In genomic region chr16:67173323-67173722, GRCh38 we compare ENCODE assay signal across 7 cellular contexts. TPM values are rescaled to one million over a fixed set of nuclear protein-coding genes. Genes with fewer than 3 reads are reported as not detected.
DNase-seq lines count a peak whose midpoint lies in the region; FAIRE-seq and TF ChIP-seq lines count a peak whose summit lies in the region.

No MANE protein-coding gene starts in this region.

- WGBS in stomach, 5 donors: 78 to 94% (median 86%) methylated on average over 1 of the region's 1 CpG

- DNase-seq in activated T-helper 1 cell treated with anti-CD3 and anti-CD28 coated beads, Interleukin-12 subunit alpha, Interleukin-12 subunit beta, Interleukin-2, Interleukin-4 antibody, amounts not matched to agents 30 ng/mL and 10 ng/mL and 1 ng/mL, durations not matched to agents 14 hours and 24 hours and 36 hours (ENCODE audit: low spot score): no peak
- DNase-seq in keratinocyte (ENCODE audit: low read depth, low spot score) (no peak), stomach (no peak), NOMO-1 (lab: John Stamatoyannopoulos, UW; ENCODE audit: unreplicated experiment in 2 of 2) (no peak), posterior vena cava (ENCODE audit: low spot score) (no peak), NCI-H128 (lab: John Stamatoyannopoulos, UW; ENCODE audit: unreplicated experiment) (no peak)

- peaks cover 24% of the 10 kb centered on the region for H3K36me3 Mint-ChIP-seq in activated T-helper 1 cell treated with anti-CD3 and anti-CD28 coated beads, Interleukin-12 subunit alpha, Interleukin-12 subunit beta, Interleukin-2, Interleukin-4 antibody, amounts not matched to agents 30 ng/mL and 10 ng/mL and 1 ng/mL, durations not matched to agents 14 hours and 24 hours and 36 hours (ENCODE audit: low read depth)

- H3K9me3 Mint-ChIP-seq in activated T-helper 1 cell treated with anti-CD3 and anti-CD28 coated beads, Interleukin-12 subunit alpha, Interleukin-12 subunit beta, Interleukin-2, Interleukin-4 antibody, amounts not matched to agents 30 ng/mL and 10 ng/mL and 1 ng/mL, durations not matched to agents 14 hours and 24 hours and 36 hours: no peaks in the 10 kb centered on the region

- no peaks in the 10 kb centered on the region for H3K9me1 ChIP-seq in keratinocyte (ENCODE audit: control insufficient read depth, extremely low read depth, insufficient read depth, low read length)

- peaks cover 77% of the 10 kb centered on the region for H3K4me1 Mint-ChIP-seq in activated T-helper 1 cell treated with anti-CD3 and anti-CD28 coated beads, Interleukin-12 subunit alpha, Interleukin-12 subunit beta, Interleukin-2, Interleukin-4 antibody, amounts not matched to agents 30 ng/mL and 10 ng/mL and 1 ng/mL, durations not matched to agents 14 hours and 24 hours and 36 hours (ENCODE audit: low read depth)

- H3K27me3 ChIP-seq in HUES48 (ENCODE audit: control insufficient read depth, insufficient read depth, low read length): peaks cover 91% of the 10 kb centered on the region
- no peaks in the 10 kb centered on the region for H3K27me3 ChIP-seq in keratinocyte (ENCODE audit: control insufficient read depth, extremely low read depth, insufficient read depth, low read length)
- H3K27me3 ChIP-seq in stomach: peaks cover 0 to 38% (median 0%) of the 10 kb centered on the region in 3 donors

- peak overlapping the region; percentile 95 for H3K27ac Mint-ChIP-seq in activated T-helper 1 cell treated with anti-CD3 and anti-CD28 coated beads, Interleukin-12 subunit alpha, Interleukin-12 subunit beta, Interleukin-2, Interleukin-4 antibody, amounts not matched to agents 30 ng/mL and 10 ng/mL and 1 ng/mL, durations not matched to agents 14 hours and 24 hours and 36 hours

- peak overlapping the region; percentile 90 for H3K4me2 ChIP-seq in keratinocyte (ENCODE audit: control insufficient read depth, extremely low read depth, insufficient read depth, low read depth, low read length)

- H3K36me3 ChIP-seq in HUES48 (ENCODE audit: control insufficient read depth, insufficient read depth, low read length) (no peaks in the 10 kb centered on the region), keratinocyte (ENCODE audit: control insufficient read depth in 2 of 2, extremely low read depth in 1 of 2, insufficient read depth in 2 of 2, low read length in 2 of 2) (no peaks in the 10 kb centered on the region), stomach (peaks cover 0 to 7% (median 1%) of the 10 kb centered on the region in 4 donors)

- H4K20me1 ChIP-seq in keratinocyte (ENCODE audit: control insufficient read depth, extremely low read depth, insufficient read depth, low read length): no peaks in the 10 kb centered on the region

- no peaks in the 10 kb centered on the region for H3K27me3 Mint-ChIP-seq in activated T-helper 1 cell treated with anti-CD3 and anti-CD28 coated beads, Interleukin-12 subunit alpha, Interleukin-12 subunit beta, Interleukin-2, Interleukin-4 antibody, amounts not matched to agents 30 ng/mL and 10 ng/mL and 1 ng/mL, durations not matched to agents 14 hours and 24 hours and 36 hours (ENCODE audit: insufficient read depth)

- H3K4me3 ChIP-seq in HUES48 (ENCODE audit: low read depth, low read length) (peak overlapping the region; percentile 60), keratinocyte (ENCODE audit: control insufficient read depth in 2 of 3, extremely low read depth in 1 of 3, insufficient read depth in 2 of 3, low read depth in 1 of 3, low read length in 3 of 3) (peak overlapping the region; percentile 43 to 66 (median 55)), stomach (peak overlapping the region; percentile 43 to 52 (median 49))

- no peak for TF ChIP-seq EP300 in stomach (IDR thresholded peaks at IDR 0.05)

- no peak for TF ChIP-seq CTCF in keratinocyte (optimal IDR thresholded peaks at IDR 0.05 in 1 of 3, IDR thresholded peaks at IDR 0.05 in 1 of 3, conservative IDR thresholded peaks at IDR 0.05 in 1 of 3; ENCODE audit: extremely low read depth in 1 of 3, insufficient read depth in 2 of 3, low read length in 3 of 3)
- TF ChIP-seq CTCF in stomach (IDR thresholded peaks at IDR 0.05): no peak

- dilution Hi-C loops in keratinocyte (cut with MboI; ENCODE audit: extremely low pct_ligation_motif_present, low sequenced_read_pairs): no loop called here

- no peak for FAIRE-seq in keratinocyte (lab: Jason Lieb, UNC)

- intact Hi-C loops in activated T-helper 1 cell treated with anti-CD3 and anti-CD28 coated beads, Interleukin-12 subunit alpha, Interleukin-12 subunit beta, Interleukin-2, Interleukin-4 antibody, amounts not matched to agents 30 ng/mL and 10 ng/mL and 1 ng/mL, durations not matched to agents 14 hours and 24 hours and 36 hours (cut with micrococcal nuclease): no loop called here
- intact Hi-C loops in stomach (cut with DNase I; ENCODE audit: low total_unique reads) (no loop called here), posterior vena cava (cut with DNase I) (no loop called here)

- TF ChIP-seq POLR2A in stomach (IDR thresholded peaks at IDR 0.05): no peak

- no peak overlapping the region for H3K27ac ChIP-seq in HUES48 (ENCODE audit: low read depth, low read length)
- no peak overlapping the region for H3K27ac ChIP-seq in keratinocyte (ENCODE audit: control insufficient read depth, insufficient read depth, low read length)
- peak overlapping the region; percentile 63 to 92 (median 89) for H3K27ac ChIP-seq in stomach

- no peak overlapping the region for H3K9ac ChIP-seq in HUES48 (ENCODE audit: low read depth, low read length)
- peak overlapping the region; percentile 66 for H3K9ac ChIP-seq in keratinocyte (ENCODE audit: control insufficient read depth, extremely low read depth, insufficient read depth, low read length)

- H3K4me3 Mint-ChIP-seq in activated T-helper 1 cell treated with anti-CD3 and anti-CD28 coated beads, Interleukin-12 subunit alpha, Interleukin-12 subunit beta, Interleukin-2, Interleukin-4 antibody, amounts not matched to agents 30 ng/mL and 10 ng/mL and 1 ng/mL, durations not matched to agents 14 hours and 24 hours and 36 hours: peak overlapping the region; percentile 93

- H3K79me2 ChIP-seq in keratinocyte (ENCODE audit: control insufficient read depth, insufficient read depth, low read length): no peaks in the 10 kb centered on the region

- H3K9me3 ChIP-seq in HUES48 (ENCODE audit: control insufficient read depth, insufficient read depth, low read length): no peaks in the 10 kb centered on the region
- no peaks in the 10 kb centered on the region for H3K9me3 ChIP-seq in keratinocyte (ENCODE audit: control insufficient read depth, low read depth, low read length)
- no peaks in the 10 kb centered on the region for H3K9me3 ChIP-seq in stomach

- H3K4me1 ChIP-seq in HUES48 (ENCODE audit: control insufficient read depth, insufficient read depth, low read length) (peaks cover 23% of the 10 kb centered on the region), keratinocyte (ENCODE audit: control insufficient read depth, extremely low read depth, insufficient read depth, low read length) (peaks cover 43% of the 10 kb centered on the region), stomach (peaks cover 48 to 77% (median 64%) of the 10 kb centered on the region in 4 donors)

- H2AFZ ChIP-seq in keratinocyte (ENCODE audit: control insufficient read depth, low read length): peak overlapping the region; percentile 71

RNA-seq across cellular contexts. Expression of gene NOL3, which starts 3.0 kb away (rescaled TPM):
- 19.0 and 22.9 TPM in 2 replicates for total RNA-seq in activated T-helper 1 cell treated with anti-CD3 and anti-CD28 coated beads, Interleukin-12 subunit alpha, Interleukin-12 subunit beta, Interleukin-2, Interleukin-4 antibody, amounts not matched to agents 30 ng/mL and 10 ng/mL and 1 ng/mL, durations not matched to agents 14 hours and 24 hours and 36 hours
- polyA plus RNA-seq in keratinocyte: 10.5 to 18.1 TPM (median 16.8 TPM) in 3 replicates
- 21.7 TPM for polyA plus RNA-seq in keratinocyte (2011; ENCODE audit: low read depth)
- 7.2 and 11.5 TPM in 2 replicates for polyA plus RNA-seq in keratinocyte (2011; cell fraction: cytosol; rRNA removed)
- 55.7 and 63.3 TPM in 2 replicates for polyA plus RNA-seq in keratinocyte (2011; cell fraction: nucleus; rRNA removed)
- polyA plus RNA-seq in keratinocyte (2012; ENCODE audit: low replicate concordance): 15.0 and 33.9 TPM in 2 replicates
- polyA minus RNA-seq in keratinocyte: 4.8 to 13.2 TPM (median 7.5 TPM) in 3 replicates
- polyA minus RNA-seq in keratinocyte (2011; cell fraction: cytosol; rRNA and poly(A)+ RNA removed): 8.4 TPM
- polyA minus RNA-seq in keratinocyte (2011; cell fraction: nucleus; rRNA and poly(A)+ RNA removed): 4.7 and 6.0 TPM in 2 replicates
- total RNA-seq in stomach: 100 to 1,000 TPM in 1 of 5 donors, 10 to 100 TPM in 4; 11.4 to 492 (median 39.4) TPM
- 10 to 100 TPM; 17.2 to 59.7 (median 21.5) TPM for polyA plus RNA-seq in stomach
- total RNA-seq in posterior vena cava: 10 to 100 TPM; 18.8 to 31.6 TPM

RNA-seq across cellular contexts. Expression of gene HSF4, which starts 8.8 kb away (rescaled TPM):
- total RNA-seq in activated T-helper 1 cell treated with anti-CD3 and anti-CD28 coated beads, Interleukin-12 subunit alpha, Interleukin-12 subunit beta, Interleukin-2, Interleukin-4 antibody, amounts not matched to agents 30 ng/mL and 10 ng/mL and 1 ng/mL, durations not matched to agents 14 hours and 24 hours and 36 hours: 30.3 and 36.8 TPM in 2 replicates
- polyA plus RNA-seq in keratinocyte: 4.3 to 10.7 TPM (median 4.9 TPM) in 3 replicates
- 7.2 TPM for polyA plus RNA-seq in keratinocyte (2011; ENCODE audit: low read depth)
- polyA plus RNA-seq in keratinocyte (2011; cell fraction: cytosol; rRNA removed): 0.69 and 0.79 TPM in 2 replicates
- 63.1 and 85.5 TPM in 2 replicates for polyA plus RNA-seq in keratinocyte (2011; cell fraction: nucleus; rRNA removed)
- 5.2 and 10.5 TPM in 2 replicates for polyA plus RNA-seq in keratinocyte (2012; ENCODE audit: low replicate concordance)
- polyA minus RNA-seq in keratinocyte: 3.3 to 6.5 TPM (median 3.7 TPM) in 3 replicates
- polyA minus RNA-seq in keratinocyte (2011; cell fraction: cytosol; rRNA and poly(A)+ RNA removed): 5.0 TPM
- 5.1 and 7.1 TPM in 2 replicates for polyA minus RNA-seq in keratinocyte (2011; cell fraction: nucleus; rRNA and poly(A)+ RNA removed)
- 100 to 1,000 TPM in 1 of 5 donors, 10 to 100 TPM in 3, 1 to 10 TPM in 1; 9.5 to 630 (median 36.5) TPM for total RNA-seq in stomach
- polyA plus RNA-seq in stomach: 10 to 100 TPM; 23.8 to 65.4 (median 27.9) TPM
- total RNA-seq in posterior vena cava: 10 to 100 TPM; 25.8 to 40.1 TPM

RNA-seq across cellular contexts. Expression of gene MATCAP1, which starts 10.4 kb away (rescaled TPM):
- 45.5 and 48.2 TPM in 2 replicates for total RNA-seq in activated T-helper 1 cell treated with anti-CD3 and anti-CD28 coated beads, Interleukin-12 subunit alpha, Interleukin-12 subunit beta, Interleukin-2, Interleukin-4 antibody, amounts not matched to agents 30 ng/mL and 10 ng/mL and 1 ng/mL, durations not matched to agents 14 hours and 24 hours and 36 hours
- polyA plus RNA-seq in keratinocyte (9.0 to 15.0 TPM (median 13.3 TPM) in 3 replicates), stomach (10 to 100 TPM in 1 of 3 donors, 1 to 10 TPM in 2; 8.5 to 25.7 (median 9.5) TPM)
- 3.7 TPM for polyA plus RNA-seq in keratinocyte (2011; ENCODE audit: low read depth)
- polyA plus RNA-seq in keratinocyte (2011; cell fraction: cytosol; rRNA removed): 2.6 and 4.5 TPM in 2 replicates
- polyA plus RNA-seq in keratinocyte (2011; cell fraction: nucleus; rRNA removed): 44.9 and 60.2 TPM in 2 replicates
- polyA plus RNA-seq in keratinocyte (2012; ENCODE audit: low replicate concordance): 6.1 and 7.2 TPM in 2 replicates
- 5.7 to 13.2 TPM (median 11.8 TPM) in 3 replicates for polyA minus RNA-seq in keratinocyte
- 6.5 TPM for polyA minus RNA-seq in keratinocyte (2011; cell fraction: cytosol; rRNA and poly(A)+ RNA removed)
- polyA minus RNA-seq in keratinocyte (2011; cell fraction: nucleus; rRNA and poly(A)+ RNA removed): 15.9 and 20.0 TPM in 2 replicates
- total RNA-seq in stomach (100 to 1,000 TPM in 1 of 5 donors, 10 to 100 TPM in 4; 13.2 to 156 (median 24.0) TPM), posterior vena cava (10 to 100 TPM; 18.3 to 22.1 TPM)

RNA-seq across cellular contexts. Expression of gene FBXL8, which starts 13.6 kb away (rescaled TPM):
- total RNA-seq in activated T-helper 1 cell treated with anti-CD3 and anti-CD28 coated beads, Interleukin-12 subunit alpha, Interleukin-12 subunit beta, Interleukin-2, Interleukin-4 antibody, amounts not matched to agents 30 ng/mL and 10 ng/mL and 1 ng/mL, durations not matched to agents 14 hours and 24 hours and 36 hours: 19.3 and 22.4 TPM in 2 replicates
- 3.0 to 6.0 TPM (median 4.0 TPM) in 3 replicates for polyA plus RNA-seq in keratinocyte
- 1.4 TPM for polyA plus RNA-seq in keratinocyte (2011; ENCODE audit: low read depth)
- polyA plus RNA-seq in keratinocyte (2011; cell fraction: cytosol; rRNA removed): 1.1 and 3.0 TPM in 2 replicates
- polyA plus RNA-seq in keratinocyte (2011; cell fraction: nucleus; rRNA removed): 25.3 and 44.1 TPM in 2 replicates
- polyA plus RNA-seq in keratinocyte (2012; ENCODE audit: low replicate concordance): 4.0 and 4.9 TPM in 2 replicates
- polyA minus RNA-seq in keratinocyte: 1.3 to 2.0 TPM (median 1.3 TPM) in 3 replicates
- 4.6 TPM for polyA minus RNA-seq in keratinocyte (2011; cell fraction: cytosol; rRNA and poly(A)+ RNA removed)
- polyA minus RNA-seq in keratinocyte (2011; cell fraction: nucleus; rRNA and poly(A)+ RNA removed): 8.6 and 11.6 TPM in 2 replicates
- 100 to 1,000 TPM in 1 of 5 donors, 10 to 100 TPM in 3, 1 to 10 TPM in 1; 5.5 to 412 (median 51.3) TPM for total RNA-seq in stomach
- polyA plus RNA-seq in stomach: 10 to 100 TPM in 2 of 3 donors, 1 to 10 TPM in 1; 8.3 to 18.3 (median 10.7) TPM
- 10 to 100 TPM in 1 of 2 donors, 1 to 10 TPM in 1; 9.2 to 13.0 TPM for total RNA-seq in posterior vena cava

RNA-seq across cellular contexts. Expression of gene TRADD, which starts 13.6 kb away (rescaled TPM):
- total RNA-seq in activated T-helper 1 cell treated with anti-CD3 and anti-CD28 coated beads, Interleukin-12 subunit alpha, Interleukin-12 subunit beta, Interleukin-2, Interleukin-4 antibody, amounts not matched to agents 30 ng/mL and 10 ng/mL and 1 ng/mL, durations not matched to agents 14 hours and 24 hours and 36 hours: 29.0 TPM in 2 replicates
- polyA plus RNA-seq in keratinocyte (12.5 to 25.0 TPM (median 12.5 TPM) in 3 replicates), stomach (10 to 100 TPM; 18.9 to 39.4 (median 34.8) TPM)
- polyA plus RNA-seq in keratinocyte (2011; ENCODE audit: low read depth): 6.9 TPM
- 7.4 and 16.8 TPM in 2 replicates for polyA plus RNA-seq in keratinocyte (2011; cell fraction: cytosol; rRNA removed)
- 21.3 and 27.2 TPM in 2 replicates for polyA plus RNA-seq in keratinocyte (2011; cell fraction: nucleus; rRNA removed)
- 15.4 and 19.7 TPM in 2 replicates for polyA plus RNA-seq in keratinocyte (2012; ENCODE audit: low replicate concordance)
- 3.5 to 8.6 TPM (median 7.0 TPM) in 3 replicates for polyA minus RNA-seq in keratinocyte
- 20.7 TPM for polyA minus RNA-seq in keratinocyte (2011; cell fraction: cytosol; rRNA and poly(A)+ RNA removed)
- polyA minus RNA-seq in keratinocyte (2011; cell fraction: nucleus; rRNA and poly(A)+ RNA removed): 10.0 and 11.5 TPM in 2 replicates
- total RNA-seq in stomach (100 to 1,000 TPM in 1 of 5 donors, 10 to 100 TPM in 4; 10.6 to 112 (median 38.4) TPM), posterior vena cava (10 to 100 TPM; 15.6 to 17.4 TPM)

Comparison
In these comparisons a context has a peak if more than half of its experiments do, and no peak if none do; other contexts are left out.
1. H3K27ac ChIP-seq: peak in stomach (5 of 5); none in HUES48 (single experiment) and keratinocyte (single experiment).
2. Peak in every context shown above with its lines, with median percentiles within 50 percentile points of each other: H3K4me3 ChIP-seq.